1 cellular context compared by ENCODE assay signal in genomic region chr5:38613992-38614836, GRCh38.
TF ChIP-seq lines count a peak whose summit lies in the region.

No MANE protein-coding gene starts in this region.

TF ChIP-seq in GM23338, 12 proteins besides CTCF, POLR2A, EP300 and RAD21 (continued from another document):
- TF ChIP-seq ZNF462 (CRISPR knock-in tag; IDR thresholded peaks at IDR 0.05) (no peak), EZH2 (IDR thresholded peaks at IDR 0.05; ENCODE audit: low read depth, unreplicated experiment) (no peak), POLR2AphosphoS5 (IDR thresholded peaks at IDR 0.05; ENCODE audit: low read depth) (no peak)
TF ChIP-seq in GM23338: peak in this region for 0.
